Comparison of ENCODE assay signal across 8 cellular contexts in the genomic region with DNA sequence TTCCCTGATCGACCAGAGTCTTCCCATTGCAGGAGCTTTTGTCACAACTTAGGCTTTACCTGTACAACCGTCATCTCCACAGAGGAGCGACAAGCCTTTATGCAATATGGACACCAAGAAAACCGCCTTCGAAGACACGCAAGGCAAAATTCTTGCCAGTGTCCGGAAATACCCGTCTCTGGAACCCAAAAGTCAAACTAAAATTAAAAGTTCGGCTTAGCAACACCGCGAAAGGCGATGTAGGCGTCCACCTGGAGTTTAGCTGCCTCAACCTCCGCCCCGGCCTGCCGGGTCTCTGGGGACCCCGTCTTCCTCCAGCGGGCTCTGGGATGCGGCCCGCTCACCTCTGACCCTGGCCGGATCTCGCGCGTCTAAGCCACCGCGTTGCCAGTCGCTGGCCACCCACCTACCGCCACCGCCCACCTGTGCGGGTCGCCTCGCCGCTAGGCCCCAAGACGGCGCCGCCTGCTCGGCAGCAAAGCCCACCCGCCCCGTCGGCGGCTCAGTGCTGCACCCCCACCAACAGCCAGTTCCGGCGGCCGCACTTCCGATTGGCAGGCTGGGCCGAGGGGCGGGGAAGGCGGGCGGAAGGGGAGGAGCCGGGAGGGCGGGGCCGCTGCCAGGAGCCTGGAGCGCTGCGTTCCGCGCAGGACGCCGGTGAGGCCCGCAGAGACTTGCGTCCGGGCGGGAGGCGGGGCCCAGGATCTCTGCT. TPM values are rescaled to one million over a fixed set of nuclear protein-coding genes. Genes with fewer than 3 reads are reported as not detected.
A peak's percentile ranks its signal among the peaks of the same experiment; 100 is the strongest.
DNase-seq lines count a peak whose midpoint lies in the region; ATAC-seq and TF ChIP-seq lines count a peak whose summit lies in the region.

A gene (minus strand): TSS at position 553 of the 712 bp plus-strand sequence. CDS start 8,198 bp downstream, outside the sequence.

- H3K36me3 ChIP-seq in psoas muscle (ENCODE audit: insufficient read depth in 1 of 2, low read depth in 1 of 2) (no peaks in the 10 kb centered on the region), urinary bladder (ENCODE audit: insufficient read depth) (no peaks in the 10 kb centered on the region)

- H3K27ac ChIP-seq in angular gyrus (ENCODE audit: low read depth, low read length) (peak within 1 kb of the TSS; percentile 70), psoas muscle (peak within 1 kb of the TSS; percentile 96), urinary bladder (ENCODE audit: low read depth) (peak within 1 kb of the TSS; percentile 97)

- no peak for TF ChIP-seq CTCF in psoas muscle (IDR thresholded peaks at IDR 0.05)

- WGBS in psoas muscle, 3 donors, result 0 to 1% (median 0%) methylated on average over 54 to 63 of the region's 63 CpGs
- under 1% methylated on average over 63 of the region's 63 CpGs for WGBS in urinary bladder

- peaks cover 5% of the 10 kb centered on the region for H3K9me3 ChIP-seq in psoas muscle

- intact Hi-C loops in left ventricle myocardium superior (cut with micrococcal nuclease) (no loop called here), psoas muscle (cut with DNase I) (no loop called here)

- H3K27me3 ChIP-seq in psoas muscle (ENCODE audit: insufficient read depth in 3 of 3, low read length in 2 of 3), result no peaks in the 10 kb centered on the region

- peak; percentile 97 for ATAC-seq in GM18502 (IDR thresholded peaks at IDR 0.05; ENCODE audit: poor library complexity, unreplicated experiment)
- peak; percentile 92 for ATAC-seq in HG02938 (IDR thresholded peaks at IDR 0.05; ENCODE audit: unreplicated experiment)
- ATAC-seq in left ventricle myocardium superior, result peak; percentile 99
- ATAC-seq in psoas muscle, result peak; percentile 99 to 100 (median 99)

- peaks cover 13% of the 10 kb centered on the region for H3K4me1 ChIP-seq in psoas muscle
- H3K4me1 ChIP-seq in urinary bladder (ENCODE audit: insufficient read depth), result no peaks in the 10 kb centered on the region

- H3K4me3 ChIP-seq in psoas muscle (peak within 1 kb of the TSS; percentile 99), urinary bladder (ENCODE audit: low read depth, low read length) (peak within 1 kb of the TSS; percentile 91)

- DNase-seq in NCI-H187 treated with DMSO at 0.1 percent for 48 hours (lab: John Stamatoyannopoulos, UW) (peak; percentile 31), T-helper 2 cell (peak; percentile 84 to 95 (median 91)), left ventricle myocardium superior (peak; percentile 97), psoas muscle (peak; percentile 94 to 97)

RNA-seq across cellular contexts. Expression of the gene that starts here (rescaled TPM):
- total RNA-seq in left ventricle myocardium superior (34.8 TPM), psoas muscle (10 to 100 TPM; 19.4 to 23.7 (median 21.6) TPM), urinary bladder (153 TPM)
- polyA plus RNA-seq in psoas muscle (10 to 100 TPM; 14.3 to 30.1 (median 25.7) TPM), urinary bladder (30.3 TPM)

Comparison
In these comparisons a context has a peak if more than half of its experiments do, and no peak if none do; other contexts are left out.
1. Peak in every context shown above with its lines: DNase-seq, ATAC-seq, H3K4me3 ChIP-seq and H3K27ac ChIP-seq.
2. DNase-seq: peak in every context shown above with its lines; median percentile 97 in left ventricle myocardium superior; 96 in psoas muscle; 91 in T-helper 2 cell; 31 in NCI-H187 treated with DMSO at 0.1 percent for 48 hours.